In the genomic region with DNA sequence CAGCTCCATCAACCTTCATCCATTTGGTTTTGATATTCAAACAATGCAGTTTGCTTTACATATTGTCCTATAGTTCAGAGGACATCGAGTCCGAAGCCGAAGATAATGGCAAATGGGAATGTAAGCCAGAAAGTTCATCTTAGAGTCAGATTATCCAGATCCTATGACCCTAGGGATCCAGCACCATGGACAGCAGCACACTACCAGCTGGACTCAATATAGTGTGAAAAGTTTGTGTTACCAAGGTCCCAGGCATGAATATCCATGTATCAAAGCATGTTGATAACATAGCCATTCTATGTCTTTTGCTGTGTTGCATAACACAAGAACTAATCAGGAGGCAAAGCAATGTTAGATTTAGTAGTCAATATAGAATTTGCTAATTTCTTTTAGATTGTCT, we compare ENCODE assay signal across 10 cellular contexts. TPM values are rescaled to one million over a fixed set of nuclear protein-coding genes. Genes with fewer than 3 reads are reported as not detected.
DNase-seq lines count a peak whose midpoint lies in the region; ATAC-seq and TF ChIP-seq lines count a peak whose summit lies in the region.
"Had no signal": no experiment of that assay in that cellular context is flagged by ENCODE, and none has a peak within 500 bp of the region (broad histone marks: within the 10 kb centered on the region; RNA-seq: fewer than 3 reads in every experiment).

No MANE protein-coding gene starts in this region.

- no peak for ATAC-seq in activated CD4-positive, alpha-beta T cell treated with anti-CD3 and anti-CD28 coated beads for 36 hours
- ATAC-seq: natural killer cell treated with Interleukin-12 subunit alpha and Interleukin-12 subunit beta and Interleukin-15 and Interleukin-18, amount 100 ng/mL, for 72 hours had no signal

- no peak overlapping the region for H3K4me3 ChIP-seq in cardiac fibroblast (replicated peaks in 1 of 2; ENCODE audit: low read depth in 2 of 2, low read length in 2 of 2)
- no peak overlapping the region for H3K4me3 ChIP-seq in neuronal stem cell (ENCODE audit: low read length in 2 of 2)

- H3K36me3 ChIP-seq in neuronal stem cell (replicated peaks in 1 of 2; ENCODE audit: control insufficient read depth in 2 of 2, insufficient read depth in 2 of 2, low read length in 2 of 2): no peaks in the 10 kb centered on the region

- H2BK15ac ChIP-seq in neuronal stem cell (ENCODE audit: low read length) (no peak overlapping the region), H9 (ENCODE audit: low read depth, low read length) (no peak overlapping the region)

- POLR2A ChIA-PET in activated CD4-positive, alpha-beta T cell treated with anti-CD3 and anti-CD28 coated beads for 36 hours (lab: Charles Lee): no interaction called here

- H3K23ac ChIP-seq in neuronal stem cell (ENCODE audit: low read depth, low read length, poor library complexity): no peak overlapping the region
- H3K23ac ChIP-seq in H9 (ENCODE audit: insufficient read length, low read depth, low read length): no peak overlapping the region

- intact Hi-C loops in activated CD4-positive, alpha-beta T cell treated with anti-CD3 and anti-CD28 coated beads for 36 hours (cut with DNase I, micrococcal nuclease): loop anchor here in 1 of 2 experiments (5.0 kb wide), 1 partner anchor 46 kb away; a partner anchor contains a TSS

- no peaks in the 10 kb centered on the region for H3K79me2 ChIP-seq in H9 (ENCODE audit: insufficient read depth, low read length)

- no CpG with 5 or more reads among the region's 3 CpGs for WGBS in neuronal stem cell (ENCODE audit: extremely low coverage in 2 of 2, insufficient read length in 2 of 2, insufficient replicate concordance in 1 of 2), 2 donors
- WGBS in H9 (ENCODE audit: extremely low coverage, insufficient read length, low lambda C conversion rate): no CpG with 5 or more reads among the region's 3 CpGs

- no peak overlapping the region for H3K4ac ChIP-seq in neuronal stem cell (ENCODE audit: low read length)
- H3K4ac ChIP-seq in H9 (ENCODE audit: low read depth, low read length): no peak overlapping the region

- H3K27ac Mint-ChIP-seq in activated CD4-positive, alpha-beta T cell treated with anti-CD3 and anti-CD28 coated beads for 36 hours: no peak overlapping the region
- no peak overlapping the region for H3K27ac Mint-ChIP-seq in H9
- H3K27ac Mint-ChIP-seq: natural killer cell treated with Interleukin-12 subunit alpha and Interleukin-12 subunit beta and Interleukin-15 and Interleukin-18, amount 100 ng/mL, for 72 hours had no signal

- H2AFZ ChIP-seq in neuronal stem cell (ENCODE audit: low read length) (no peak overlapping the region), H9 (ENCODE audit: low read length) (no peak overlapping the region)

- no peaks in the 10 kb centered on the region for H3K4me1 Mint-ChIP-seq in activated CD4-positive, alpha-beta T cell treated with anti-CD3 and anti-CD28 coated beads for 36 hours
- peaks cover 6 to 8% of the 10 kb centered on the region in 2 experiments for H3K4me1 Mint-ChIP-seq in H9

- H3T11ph ChIP-seq in H9 (ENCODE audit: low read length): no peak overlapping the region

- H2BK12ac ChIP-seq in neuronal stem cell (ENCODE audit: low read length) (no peak overlapping the region), H9 (ENCODE audit: insufficient read length, low read depth, low read length) (no peak overlapping the region)

- H4K91ac ChIP-seq in neuronal stem cell (ENCODE audit: low read depth, low read length, poor library complexity) (no peak overlapping the region), H9 (ENCODE audit: insufficient read length, low read depth, low read length) (no peak overlapping the region)

- H2BK120ac ChIP-seq in neuronal stem cell (ENCODE audit: low read depth, low read length) (no peak overlapping the region), H9 (ENCODE audit: low read depth, low read length, poor library complexity, severe bottlenecking) (no peak overlapping the region)

- H3K23me2 ChIP-seq in H9 (ENCODE audit: insufficient read length, low read depth, low read length, poor library complexity, severe bottlenecking): no peaks in the 10 kb centered on the region

- DNase-seq in activated CD4-positive, alpha-beta T cell treated with anti-CD3 and anti-CD28 coated beads for 36 hours: peak; percentile 50
- no peak for DNase-seq in activated CD4-positive, alpha-beta T cell treated with anti-CD3 and anti-CD28 coated beads for 4 hours
- DNase-seq in NCI-H460 (ENCODE audit: extremely low read depth, low read depth) (peak; percentile 40), cardiac fibroblast (ENCODE audit: low read depth in 2 of 2) (peak; percentile 22 to 28), neuronal stem cell (ENCODE audit: low spot score) (peak; percentile 47), H9 (no peak), SHP77 (lab: John Stamatoyannopoulos, UW) (no peak), germinal center (ENCODE audit: low spot score) (no peak)

- H3K14ac ChIP-seq in neuronal stem cell (ENCODE audit: low read length) (no peak overlapping the region), H9 (ENCODE audit: insufficient read depth, low read length) (no peak overlapping the region)

- H3K4me2 ChIP-seq in neuronal stem cell (ENCODE audit: insufficient read depth, low read length, poor library complexity, severe bottlenecking): no peak overlapping the region
- no peak overlapping the region for H3K4me2 ChIP-seq in H9 (ENCODE audit: insufficient read depth, insufficient read length, low read length)

- H3K79me1 ChIP-seq in neuronal stem cell (ENCODE audit: low read depth, low read length) (no peaks in the 10 kb centered on the region), H9 (ENCODE audit: insufficient read depth, low read depth, low read length, poor library complexity, severe bottlenecking) (no peaks in the 10 kb centered on the region)

- H3K27me3 ChIP-seq in neuronal stem cell (ENCODE audit: control insufficient read depth in 3 of 3, insufficient read depth in 3 of 3, low read depth in 1 of 3, low read length in 3 of 3): peaks cover 0 to 4% (median 0%) of the 10 kb centered on the region in 3 experiments
- H3K27me3 ChIP-seq in H9 (ENCODE audit: insufficient read depth, low read length): no peaks in the 10 kb centered on the region

- no peak overlapping the region for H3K4me3 Mint-ChIP-seq in activated CD4-positive, alpha-beta T cell treated with anti-CD3 and anti-CD28 coated beads for 36 hours
- no peak overlapping the region; a peak in 1 of 5 replicates for H3K4me3 Mint-ChIP-seq in H9
- H3K4me3 Mint-ChIP-seq: natural killer cell treated with Interleukin-12 subunit alpha and Interleukin-12 subunit beta and Interleukin-15 and Interleukin-18, amount 100 ng/mL, for 72 hours had no signal

- H3K9ac ChIP-seq in neuronal stem cell (ENCODE audit: low read depth, low read length, poor library complexity) (no peak overlapping the region), H9 (ENCODE audit: extremely low read depth, insufficient read length, low read length) (no peak overlapping the region)

- CTCF ChIA-PET in activated CD4-positive, alpha-beta T cell treated with anti-CD3 and anti-CD28 coated beads for 36 hours (lab: Charles Lee): interaction anchor here (0.7 kb wide), 1 partner anchor 1197 kb away, joined by 3 read pairs; no protein-coding TSS in a partner anchor

- no peaks in the 10 kb centered on the region for H3K9me3 ChIP-seq in neuronal stem cell (replicated peaks in 1 of 2; ENCODE audit: control insufficient read depth in 2 of 2, insufficient read depth in 1 of 2, low read depth in 1 of 2, low read length in 2 of 2)
- H3K9me3 ChIP-seq in H9 (ENCODE audit: control insufficient read depth, low read depth, low read length): no peaks in the 10 kb centered on the region

- no peak overlapping the region for H3K18ac ChIP-seq in neuronal stem cell (ENCODE audit: low read length)
- H3K18ac ChIP-seq in H9 (ENCODE audit: insufficient read length, low read depth, low read length): no peak overlapping the region

- no peaks in the 10 kb centered on the region for H3K36me3 Mint-ChIP-seq in activated CD4-positive, alpha-beta T cell treated with anti-CD3 and anti-CD28 coated beads for 36 hours (ENCODE audit: low read depth)
- H3K36me3 Mint-ChIP-seq in H9 (ENCODE audit: insufficient read depth in 1 of 3, low read depth in 3 of 3): no peaks in the 10 kb centered on the region
- H3K36me3 Mint-ChIP-seq: natural killer cell treated with Interleukin-12 subunit alpha and Interleukin-12 subunit beta and Interleukin-15 and Interleukin-18, amount 100 ng/mL, for 72 hours had no signal

- no peak overlapping the region for H2BK20ac ChIP-seq in H9 (ENCODE audit: low read depth, low read length, poor library complexity, severe bottlenecking)

- H2AK5ac ChIP-seq in neuronal stem cell (ENCODE audit: low read depth, low read length): no peak overlapping the region
- H2AK5ac ChIP-seq in H9 (ENCODE audit: insufficient read length, low read length): no peak overlapping the region

- peaks cover 23% of the 10 kb centered on the region for H3K27me3 Mint-ChIP-seq in activated CD4-positive, alpha-beta T cell treated with anti-CD3 and anti-CD28 coated beads for 36 hours
- peaks cover 14% of the 10 kb centered on the region for H3K27me3 Mint-ChIP-seq in H9 (ENCODE audit: low read depth)

- H3K27ac ChIP-seq in neuronal stem cell (replicated peaks; ENCODE audit: low read length): no peak overlapping the region
- no peak overlapping the region for H3K27ac ChIP-seq in H9 (ENCODE audit: insufficient read length, low read depth, low read length)

- no peak overlapping the region for H3K56ac ChIP-seq in H9 (ENCODE audit: insufficient read length, low read depth, low read length)

- no peak overlapping the region for H4K5ac ChIP-seq in H9 (ENCODE audit: insufficient read length, low read depth, low read length)

- TF ChIP-seq CTCF in cardiac fibroblast (IDR thresholded peaks at IDR 0.05; ENCODE audit: low read depth, low read length) (no peak), H9 (conservative IDR thresholded peaks at IDR 0.05) (no peak)

- no peaks in the 10 kb centered on the region for H3K9me3 Mint-ChIP-seq in activated CD4-positive, alpha-beta T cell treated with anti-CD3 and anti-CD28 coated beads for 36 hours (ENCODE audit: low read depth)
- no peaks in the 10 kb centered on the region for H3K9me3 Mint-ChIP-seq in H9
- H3K9me3 Mint-ChIP-seq: natural killer cell treated with Interleukin-12 subunit alpha and Interleukin-12 subunit beta and Interleukin-15 and Interleukin-18, amount 100 ng/mL, for 72 hours had no signal

- no peaks in the 10 kb centered on the region for H3K4me1 ChIP-seq in neuronal stem cell (ENCODE audit: control insufficient read depth in 2 of 2, insufficient read depth in 1 of 2, low read depth in 1 of 2, low read length in 2 of 2)
- no peaks in the 10 kb centered on the region for H3K4me1 ChIP-seq in H9 (ENCODE audit: insufficient read depth, low read length)

- no peaks in the 10 kb centered on the region for H4K20me1 ChIP-seq in H9 (ENCODE audit: control insufficient read depth, insufficient read depth, insufficient read length)

- H2BK5ac ChIP-seq in neuronal stem cell (ENCODE audit: low read length) (no peak overlapping the region), H9 (ENCODE audit: insufficient read length, low read length) (no peak overlapping the region)

- H4K8ac ChIP-seq in neuronal stem cell (ENCODE audit: low read depth, low read length): no peak overlapping the region
- H4K8ac ChIP-seq in H9 (replicated peaks; ENCODE audit: insufficient read length, low read depth, low read length): no peak overlapping the region

RNA-seq across cellular contexts. Expression of a gene that starts 46.3 kb away (rescaled TPM):
- not detected for total RNA-seq in activated CD4-positive, alpha-beta T cell treated with anti-CD3 and anti-CD28 coated beads for 36 hours
- 14.3 and 15.0 TPM in 2 replicates for total RNA-seq in NCI-H460 (2014; rRNA removed; shearing (Covaris generic))
- polyA plus RNA-seq in NCI-H460 (2014; cell fraction: nucleus; rRNA removed): 19.6 and 28.6 TPM in 2 replicates
- polyA plus RNA-seq in neuronal stem cell (2013, experiment 1 of 2): 0.93 TPM
- polyA plus RNA-seq in neuronal stem cell (2013, experiment 2 of 2): 0.94 TPM
- total RNA-seq in H9 (2021): 5.7 and 6.0 TPM in 2 replicates
- total RNA-seq: epithelial cell of proximal tubule; natural killer cell treated with Interleukin-12 subunit alpha and Interleukin-12 subunit beta and Interleukin-15 and Interleukin-18, amount 100 ng/mL, for 72 hours had no signal

Comparison
In these comparisons a context has a peak if more than half of its experiments do, and no peak if none do; other contexts are left out.
1. DNase-seq: peak in activated CD4-positive, alpha-beta T cell treated with anti-CD3 and anti-CD28 coated beads for 36 hours (single experiment), NCI-H460 (single experiment), cardiac fibroblast (2 of 2) and neuronal stem cell (single experiment); none in activated CD4-positive, alpha-beta T cell treated with anti-CD3 and anti-CD28 coated beads for 4 hours (0 of 2), H9 (single experiment), SHP77 (0 of 2) and germinal center (single experiment).